8 cellular contexts compared by ENCODE assay signal in the genomic region with DNA sequence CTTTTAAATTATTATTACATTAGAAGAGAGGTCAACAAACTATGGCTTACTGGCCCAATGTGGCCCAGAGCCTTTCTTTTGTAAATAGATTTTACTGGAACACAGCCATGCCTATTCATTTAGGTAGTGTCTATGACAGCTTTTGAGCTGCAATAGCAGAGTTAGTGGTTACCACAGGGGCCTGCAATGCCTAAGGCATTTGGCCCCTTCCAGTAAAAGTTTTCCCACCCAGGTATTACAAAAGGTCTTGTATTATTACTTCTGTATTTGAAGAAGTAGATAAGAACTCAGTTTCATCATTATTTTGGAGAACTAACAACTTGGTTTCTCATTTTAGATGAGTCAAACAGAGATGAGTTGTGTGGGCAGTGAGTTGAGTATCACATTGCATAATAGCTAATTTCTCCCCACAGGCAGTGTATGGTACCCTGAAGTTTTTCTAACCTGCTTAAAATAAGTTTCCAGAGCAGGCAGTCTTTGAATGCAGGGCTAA. TPM values are rescaled to one million over a fixed set of nuclear protein-coding genes. Genes with fewer than 3 reads are reported as not detected.
A peak's percentile ranks its signal among the peaks of the same experiment; 100 is the strongest.
DNase-seq lines count a peak whose midpoint lies in the region; ATAC-seq lines count a peak whose summit lies in the region.

No MANE protein-coding gene starts in this region.

- no peak overlapping the region for H2BK15ac ChIP-seq in neuronal stem cell (ENCODE audit: low read length)

- H3K4ac ChIP-seq in neuronal stem cell (ENCODE audit: low read length) = no peak overlapping the region

- no peak overlapping the region for H4K91ac ChIP-seq in neuronal stem cell (ENCODE audit: low read depth, low read length, poor library complexity)

- H3K4me2 ChIP-seq in neuronal stem cell (ENCODE audit: insufficient read depth, low read length, poor library complexity, severe bottlenecking) = no peak overlapping the region

- H3K9me3 ChIP-seq in adipocyte (ENCODE audit: control insufficient read depth, low read length) (no peaks in the 10 kb centered on the region), neuronal stem cell (replicated peaks in 1 of 2; ENCODE audit: control insufficient read depth in 2 of 2, insufficient read depth in 1 of 2, low read depth in 1 of 2, low read length in 2 of 2) (no peaks in the 10 kb centered on the region)

- H3K23ac ChIP-seq in neuronal stem cell (ENCODE audit: low read depth, low read length, poor library complexity) = no peak overlapping the region

- H3K27ac ChIP-seq in neuronal stem cell (replicated peaks; ENCODE audit: low read length) = no peak overlapping the region

- no peak overlapping the region for H4K8ac ChIP-seq in neuronal stem cell (ENCODE audit: low read depth, low read length)

- H2BK120ac ChIP-seq in neuronal stem cell (ENCODE audit: low read depth, low read length) = no peak overlapping the region

- H3K27me3 ChIP-seq in adipocyte (replicated peaks; ENCODE audit: control insufficient read depth, insufficient read depth, low read length) = no peaks in the 10 kb centered on the region
- no peaks in the 10 kb centered on the region for H3K27me3 ChIP-seq in neuronal stem cell (ENCODE audit: control insufficient read depth in 3 of 3, insufficient read depth in 3 of 3, low read depth in 1 of 3, low read length in 3 of 3)

- no peaks in the 10 kb centered on the region for H3K27me3 Mint-ChIP-seq in stimulated activated naive CD8-positive, alpha-beta T cell treated with anti-CD3 and anti-CD28 coated beads, Interleukin-15, amount 100 ng/mL, for 72 hours

- H2BK12ac ChIP-seq in neuronal stem cell (ENCODE audit: low read length) = no peak overlapping the region

- H3K14ac ChIP-seq in neuronal stem cell (ENCODE audit: low read length) = no peak overlapping the region

- peaks cover 73% of the 10 kb centered on the region for H3K4me1 Mint-ChIP-seq in stimulated activated naive CD8-positive, alpha-beta T cell treated with anti-CD3 and anti-CD28 coated beads, Interleukin-15, amount 100 ng/mL, for 72 hours

- DNase-seq in AG08395 (ENCODE audit: low spot score) (peak; percentile 15), adipocyte (ENCODE audit: low read depth) (peak; percentile 37), neuronal stem cell (ENCODE audit: low spot score) (no peak), SHP77 (lab: John Stamatoyannopoulos, UW) (no peak)
- DNase-seq in stimulated activated naive CD8-positive, alpha-beta T cell treated with anti-CD3 and anti-CD28 coated beads, Interleukin-15, amount 100 ng/mL, for 72 hours = peak; percentile 33 to 61
- DNase-seq in stimulated activated naive CD4-positive, alpha-beta T cell treated with Interleukin-2 at 50 U/mL for 16 hours (lab: John Stamatoyannopoulos, UW) = no peak

- peak overlapping the region; percentile 49 to 65 for H3K4me3 Mint-ChIP-seq in stimulated activated naive CD8-positive, alpha-beta T cell treated with anti-CD3 and anti-CD28 coated beads, Interleukin-15, amount 100 ng/mL, for 72 hours

- H3K27ac Mint-ChIP-seq in stimulated activated naive CD8-positive, alpha-beta T cell treated with anti-CD3 and anti-CD28 coated beads, Interleukin-15, amount 100 ng/mL, for 72 hours = peak overlapping the region; percentile 92 to 93

- H3K4me1 ChIP-seq in adipocyte (ENCODE audit: control insufficient read depth, insufficient read depth, low read length) = peaks cover 27% of the 10 kb centered on the region
- H3K4me1 ChIP-seq in neuronal stem cell (ENCODE audit: control insufficient read depth in 2 of 2, insufficient read depth in 1 of 2, low read depth in 1 of 2, low read length in 2 of 2) = no peaks in the 10 kb centered on the region

- H3K4me3 ChIP-seq in adipocyte (ENCODE audit: low read length) = no peak overlapping the region
- H3K4me3 ChIP-seq in neuronal stem cell (ENCODE audit: low read length in 2 of 2) = no peak overlapping the region

- no peaks in the 10 kb centered on the region for H3K79me1 ChIP-seq in neuronal stem cell (ENCODE audit: low read depth, low read length)

- no peak overlapping the region for H2AK5ac ChIP-seq in neuronal stem cell (ENCODE audit: low read depth, low read length)

- no peak overlapping the region for H2BK5ac ChIP-seq in neuronal stem cell (ENCODE audit: low read length)

- ATAC-seq in GM19328 (IDR thresholded peaks at IDR 0.05; ENCODE audit: unreplicated experiment) = peak; percentile 96
- peak; percentile 89 for ATAC-seq in HG03196 (IDR thresholded peaks at IDR 0.05; ENCODE audit: unreplicated experiment)
- ATAC-seq in stimulated activated naive CD8-positive, alpha-beta T cell treated with anti-CD3 and anti-CD28 coated beads, Interleukin-15, amount 100 ng/mL, for 72 hours = peak; percentile 89

- H2AFZ ChIP-seq in neuronal stem cell (ENCODE audit: low read length) = no peak overlapping the region

- peaks cover 64% of the 10 kb centered on the region for H3K36me3 ChIP-seq in adipocyte (ENCODE audit: control insufficient read depth, insufficient read depth, low read length, severe bottlenecking)
- peaks cover 34 to 98% of the 10 kb centered on the region in 2 donors for H3K36me3 ChIP-seq in neuronal stem cell (replicated peaks in 1 of 2; ENCODE audit: control insufficient read depth in 2 of 2, insufficient read depth in 2 of 2, low read length in 2 of 2)

- no peak overlapping the region for H3K18ac ChIP-seq in neuronal stem cell (ENCODE audit: low read length)

- H3K9ac ChIP-seq in adipocyte (ENCODE audit: low read length) (no peak overlapping the region), neuronal stem cell (ENCODE audit: low read depth, low read length, poor library complexity) (no peak overlapping the region)

- H3K9me3 Mint-ChIP-seq in stimulated activated naive CD8-positive, alpha-beta T cell treated with anti-CD3 and anti-CD28 coated beads, Interleukin-15, amount 100 ng/mL, for 72 hours = no peaks in the 10 kb centered on the region

RNA-seq across cellular contexts. Expression of a gene that starts 9.5 kb away (rescaled TPM):
- 33.5 TPM for polyA plus RNA-seq in neuronal stem cell (2013, experiment 1 of 2)
- 34.6 TPM for polyA plus RNA-seq in neuronal stem cell (2013, experiment 2 of 2)

RNA-seq across cellular contexts. Expression of a gene that starts 9.6 kb away (rescaled TPM):
- 4.8 TPM for polyA plus RNA-seq in neuronal stem cell (2013, experiment 1 of 2)
- polyA plus RNA-seq in neuronal stem cell (2013, experiment 2 of 2) = 5.0 TPM

RNA-seq across cellular contexts. Expression of a gene that starts 27.5 kb away (rescaled TPM):
- polyA plus RNA-seq in neuronal stem cell (2013, experiment 1 of 2) = 0.81 TPM
- 1.0 TPM for polyA plus RNA-seq in neuronal stem cell (2013, experiment 2 of 2)

Comparison
In these comparisons a context has a peak if more than half of its experiments do, and no peak if none do; other contexts are left out.
1. DNase-seq: peak in AG08395 (single experiment), adipocyte (single experiment) and stimulated activated naive CD8-positive, alpha-beta T cell treated with anti-CD3 and anti-CD28 coated beads, Interleukin-15, amount 100 ng/mL, for 72 hours (2 of 2); none in neuronal stem cell (single experiment), SHP77 (0 of 2) and stimulated activated naive CD4-positive, alpha-beta T cell treated with Interleukin-2 at 50 U/mL for 16 hours (single experiment).
2. Peak in every context shown above with its lines, with median percentiles within 50 percentile points of each other: ATAC-seq.